In the genomic region with DNA sequence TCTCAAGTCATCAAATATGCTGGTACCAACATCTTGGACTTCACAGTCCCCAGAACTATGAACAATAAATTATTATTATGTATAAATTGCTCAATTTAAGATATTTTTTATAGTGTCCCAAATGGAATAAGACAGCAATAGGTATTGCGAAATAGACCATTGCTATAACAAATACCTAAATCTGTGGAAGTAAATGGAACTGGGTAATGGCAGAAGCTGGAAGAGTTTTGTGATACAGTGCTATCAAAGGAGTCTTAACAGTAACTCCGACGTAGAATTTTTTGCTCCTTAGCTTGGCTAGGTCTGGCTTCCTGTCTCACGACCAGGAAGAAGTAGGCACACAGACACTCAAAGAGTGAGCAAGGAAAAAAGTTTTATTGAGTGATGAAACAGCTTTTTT, we compare ENCODE assay signal across 21 cellular contexts.
DNase-seq lines count a peak whose midpoint lies in the region; ATAC-seq, FAIRE-seq and TF ChIP-seq lines count a peak whose summit lies in the region.
"Had no signal": no experiment of that assay in that cellular context is flagged by ENCODE, and none has a peak within 500 bp of the region (broad histone marks: within the 10 kb centered on the region; RNA-seq: fewer than 3 reads in every experiment).

No MANE protein-coding gene starts in this region.

- H3K79me1 ChIP-seq in IMR-90 (ENCODE audit: low read depth in 1 of 2, low read length in 2 of 2): no peaks in the 10 kb centered on the region

- ATAC-seq in A549 (no peak), IMR-90 (ENCODE audit: low read depth) (no peak), GM18505 (IDR thresholded peaks at IDR 0.05; ENCODE audit: unreplicated experiment) (no peak)
- ATAC-seq: CD8-positive, alpha-beta T cell; GM23338 had no signal

- H3K9ac ChIP-seq in IMR-90 (ENCODE audit: low read depth, low read length) (no peak overlapping the region), SU-DHL-6 (ENCODE audit: low read length) (no peak overlapping the region)
- H3K9ac ChIP-seq: BLaER1 had no signal

- H3K14ac ChIP-seq in IMR-90 (replicated peaks; ENCODE audit: low read depth, low read length): no peak overlapping the region

- CTCF ChIA-PET in A549 (lab: Yijun Ruan, JAX): no interaction called here
- CTCF ChIA-PET in IMR-90 (lab: Yijun Ruan, JAX): no interaction called here

- DNase-seq in A549 (ENCODE audit: low read depth in 1 of 2, low spot score in 1 of 2) (no peak), IMR-90 (no peak), thyroid gland (no peak), HK-2 (ENCODE audit: unreplicated experiment) (no peak)
- DNase-seq: 8988T; Caco-2; CD4-positive, CD25-positive, alpha-beta regulatory T cell; CD8-positive, alpha-beta T cell; DMS153; DND-41; HFFc6 had no signal

- H2AFZ ChIP-seq in IMR-90 (replicated peaks; ENCODE audit: low read length, poor library complexity) (no peak overlapping the region), SU-DHL-6 (ENCODE audit: low read depth, low read length, severe bottlenecking) (peak overlapping the region; percentile 54)
- H2AFZ ChIP-seq: GM23338 had no signal

- H3K27ac ChIP-seq in A549 (no peak overlapping the region), IMR-90 (ENCODE audit: insufficient read depth, low read length) (no peak overlapping the region), SU-DHL-6 (ENCODE audit: low read depth, low read length) (no peak overlapping the region), thyroid gland (no peak overlapping the region)
- H3K27ac ChIP-seq: BLaER1, C4-2B had no signal

- dilution Hi-C loops in IMR-90 (cut with HindIII; ENCODE audit: low sequenced_read_pairs, unreplicated experiment): no loop called here

- no peak overlapping the region for H2BK120ac ChIP-seq in IMR-90 (ENCODE audit: low read depth, low read length)

- H4K5ac ChIP-seq in IMR-90 (ENCODE audit: low read depth, low read length): no peak overlapping the region

- H2AK5ac ChIP-seq in IMR-90 (ENCODE audit: low read depth, low read length): no peak overlapping the region

- H3K27me3 ChIP-seq in IMR-90 (ENCODE audit: control insufficient read depth, insufficient read depth, low read length): no peaks in the 10 kb centered on the region
- no peaks in the 10 kb centered on the region for H3K27me3 ChIP-seq in SU-DHL-6 (ENCODE audit: low read length)
- no peaks in the 10 kb centered on the region for H3K27me3 ChIP-seq in thyroid gland
- H3K27me3 ChIP-seq: BLaER1 had no signal

- H4K20me1 ChIP-seq in IMR-90 (ENCODE audit: insufficient read depth, low read length): no peaks in the 10 kb centered on the region
- no peaks in the 10 kb centered on the region for H4K20me1 ChIP-seq in SU-DHL-6 (ENCODE audit: low read depth, low read length)
- H4K20me1 ChIP-seq: BLaER1 had no signal

- no peaks in the 10 kb centered on the region for H3F3A ChIP-seq in SU-DHL-6 (ENCODE audit: insufficient read depth)

- no peak overlapping the region for H2BK5ac ChIP-seq in IMR-90 (ENCODE audit: low read depth, low read length, poor library complexity, severe bottlenecking)

- H3K4me3 ChIP-seq in A549 (no peak overlapping the region), IMR-90 (ENCODE audit: insufficient read depth, low read depth, low read length) (no peak overlapping the region), SU-DHL-6 (ENCODE audit: insufficient read depth, low read length, poor library complexity, severe bottlenecking) (no peak overlapping the region), thyroid gland (replicated peaks in 1 of 3) (no peak overlapping the region)
- H3K4me3 ChIP-seq: BLaER1, GM23338, HAP-1 had no signal

- TF ChIP-seq EP300 in A549 (IDR thresholded peaks at IDR 0.05): no peak

- H3K79me2 ChIP-seq in SU-DHL-6 (ENCODE audit: insufficient read depth, low read length): no peaks in the 10 kb centered on the region

- TF ChIP-seq CTCF in A549 (IDR thresholded peaks at IDR 0.05): no peak
- no peak for TF ChIP-seq CTCF in IMR-90 (conservative IDR thresholded peaks at IDR 0.05; ENCODE audit: low read depth, low read length)
- TF ChIP-seq CTCF in SU-DHL-6 (IDR thresholded peaks at IDR 0.05; ENCODE audit: insufficient read depth, low read length, poor library complexity, severe bottlenecking): no peak
- TF ChIP-seq CTCF in thyroid gland (IDR thresholded peaks at IDR 0.05): no peak

- no peak overlapping the region for H3K4ac ChIP-seq in IMR-90 (ENCODE audit: low read depth, low read length)

- H3K56ac ChIP-seq in IMR-90 (ENCODE audit: extremely low read depth, insufficient read depth, low read length): no peak overlapping the region

- POLR2A ChIA-PET in A549 (lab: Yijun Ruan, JAX) (no interaction called here), IMR-90 (lab: Charles Lee; ENCODE audit: unreplicated experiment) (no interaction called here)

- no peak overlapping the region for H2AK9ac ChIP-seq in IMR-90 (replicated peaks; ENCODE audit: low read depth, low read length, poor library complexity)

- no peaks in the 10 kb centered on the region for H3K9me2 ChIP-seq in SU-DHL-6 (replicated peaks; ENCODE audit: insufficient read depth, low read length)

- no peak overlapping the region for H3K18ac ChIP-seq in IMR-90 (ENCODE audit: low read depth, low read length)

- H3K36me3 ChIP-seq in IMR-90 (ENCODE audit: control insufficient read depth, insufficient read depth, low read length): no peaks in the 10 kb centered on the region
- no peaks in the 10 kb centered on the region for H3K36me3 ChIP-seq in SU-DHL-6 (ENCODE audit: low read length)
- no peaks in the 10 kb centered on the region for H3K36me3 ChIP-seq in thyroid gland
- H3K36me3 ChIP-seq: BLaER1, HAP-1 had no signal

- TF ChIP-seq RAD21 in A549 (conservative IDR thresholded peaks at IDR 0.05 in 1 of 2, IDR thresholded peaks at IDR 0.05 in 1 of 2): no peak
- no peak for TF ChIP-seq RAD21 in IMR-90 (IDR thresholded peaks at IDR 0.05; ENCODE audit: low read length)

- H3K9me1 ChIP-seq in IMR-90 (ENCODE audit: insufficient read depth, low read length): no peaks in the 10 kb centered on the region

- no TSS peak for BruUV-seq in IMR-90 (replicated peaks; lab: Mats Ljungman, UMichigan)

- no peak overlapping the region for H2BK20ac ChIP-seq in IMR-90 (ENCODE audit: low read depth, low read length)

- WGBS in A549 (ENCODE audit: missing lambda C conversion rate): 81% methylated on average over 4 of the region's 4 CpGs
- WGBS in IMR-90 (ENCODE audit: extremely low coverage in 2 of 2, insufficient read length in 1 of 2), 2 experiments: 100% methylated on average over 2 of the region's 4 CpGs; no CpG with 5 or more reads in 1 of the 2 experiments
- 87% methylated on average over 4 of the region's 4 CpGs for WGBS in thyroid gland, 2 donors

- no peaks in the 10 kb centered on the region for H3K9me3 ChIP-seq in A549
- peaks cover 1% of the 10 kb centered on the region; the same call in 1 of the 2 replicates for H3K9me3 ChIP-seq in IMR-90 (ENCODE audit: control insufficient read depth, insufficient read depth, low read length)
- no peaks in the 10 kb centered on the region for H3K9me3 ChIP-seq in SU-DHL-6 (ENCODE audit: insufficient read depth, low read length)
- H3K9me3 ChIP-seq in thyroid gland: no peaks in the 10 kb centered on the region
- H3K9me3 ChIP-seq: BLaER1, Caco-2, HAP-1 had no signal

- no peak overlapping the region for H4K8ac ChIP-seq in IMR-90 (ENCODE audit: low read depth in 2 of 2, low read length in 2 of 2)

- no peak overlapping the region for H4K91ac ChIP-seq in IMR-90 (ENCODE audit: insufficient read depth, low read depth, low read length)

- no peak for FAIRE-seq in A549 (lab: Jason Lieb, UNC)
- FAIRE-seq: G401.6, GM12892, GM18507, H54 had no signal

- no peaks in the 10 kb centered on the region for H3K4me1 ChIP-seq in A549
- no peaks in the 10 kb centered on the region for H3K4me1 ChIP-seq in IMR-90 (ENCODE audit: control insufficient read depth, insufficient read depth, low read length)
- no peaks in the 10 kb centered on the region for H3K4me1 ChIP-seq in thyroid gland
- H3K4me1 ChIP-seq: BLaER1, Caco-2, HAP-1 had no signal

- intact Hi-C loops in IMR-90 (cut with micrococcal nuclease) (no loop called here), thyroid gland (cut with DNase I) (no loop called here)

- H3K4me2 ChIP-seq in A549: no peak overlapping the region
- H3K4me2 ChIP-seq in IMR-90 (ENCODE audit: low read depth, low read length): no peak overlapping the region
- no peak overlapping the region for H3K4me2 ChIP-seq in SU-DHL-6 (ENCODE audit: low read depth, low read length, poor library complexity, severe bottlenecking)
- H3K4me2 ChIP-seq: BLaER1, GM23338 had no signal

- TF ChIP-seq POLR2A in A549 (IDR thresholded peaks at IDR 0.05; ENCODE audit: low read length): no peak
- TF ChIP-seq POLR2A in IMR-90 (IDR thresholded peaks at IDR 0.05; ENCODE audit: low read depth, low read length): no peak
- no peak for TF ChIP-seq POLR2A in thyroid gland (IDR thresholded peaks at IDR 0.05)
- no peak for TF ChIP-seq POLR2A in GM18505 (IDR thresholded peaks at IDR 0.05; ENCODE audit: borderline replicate concordance, extremely low read depth, insufficient read depth, insufficient read length)

- in situ Hi-C loops in IMR-90 (cut with MboI; ENCODE audit: low sequenced_read_pairs): no loop called here

- no peak overlapping the region for H3K23ac ChIP-seq in IMR-90 (ENCODE audit: low read depth, low read length)

- H2BK15ac ChIP-seq in IMR-90 (ENCODE audit: low read depth, low read length): no peak overlapping the region

TF ChIP-seq in A549, 52 proteins besides CTCF, POLR2A, EP300 and RAD21:
- no peak for TF ChIP-seq HOXB5 (CRISPR knock-in tag; IDR thresholded peaks at IDR 0.05)
- peak; percentile 42 to 48; a peak in 2 of 4 replicates for TF ChIP-seq CEBPB (IDR thresholded peaks at IDR 0.05)
- no peak for TF ChIP-seq RNF2 (IDR thresholded peaks at IDR 0.05; ENCODE audit: borderline replicate concordance, low read depth)
TF ChIP-seq in A549: peak in this region for 1.

TF ChIP-seq in IMR-90, 13 proteins besides CTCF, POLR2A, EP300 and RAD21:
- peak; percentile 90 for TF ChIP-seq CEBPB (IDR thresholded peaks at IDR 0.05; ENCODE audit: low read depth, low read length)
- no peak for TF ChIP-seq MAZ (IDR thresholded peaks at IDR 0.05; ENCODE audit: borderline replicate concordance, low read depth, low read length)
TF ChIP-seq in IMR-90: peak in this region for 1.
